In genomic region chr17:39404542-39405378, GRCh38 we compare ENCODE assay signal across 9 cellular contexts. TPM values are rescaled to one million over a fixed set of nuclear protein-coding genes. Genes with fewer than 3 reads are reported as not detected.
A peak's percentile ranks its signal among the peaks of the same experiment; 100 is the strongest.
DNase-seq lines count a peak whose midpoint lies in the region.
"Had no signal": no experiment of that assay in that cellular context is flagged by ENCODE, and none has a peak within 500 bp of the region (broad histone marks: within the 10 kb centered on the region; RNA-seq: fewer than 3 reads in every experiment).

No MANE protein-coding gene starts in this region.

- peak; percentile 35 for DNase-seq in activated CD4-positive, alpha-beta T cell treated with anti-CD3 and anti-CD28 coated beads for 48 hours
- DNase-seq in activated CD4-positive, alpha-beta T cell treated with anti-CD3 and anti-CD28 coated beads for 1 hour = no peak
- DNase-seq in SIG-M5 treated with dmso at 0.1 percent for 504 hours (lab: John Stamatoyannopoulos, UW; ENCODE audit: unreplicated experiment) (peak; percentile 88), dermis blood vessel endothelial cell (peak; percentile 51), cerebellar nuclear complex (lab: John Stamatoyannopoulos, UW) (no peak), mucosa of gallbladder (ENCODE audit: low spot score) (no peak), DMS 273 (lab: John Stamatoyannopoulos, UW; ENCODE audit: unreplicated experiment) (no peak)
- peak; percentile 42 for DNase-seq in stimulated activated CD4-positive, alpha-beta T cell treated with anti-CD3 and anti-CD28 coated beads, Interleukin-4, amount 100 ng/mL, for 24 hours
- DNase-seq: T-helper 17 cell had no signal

RNA-seq across cellular contexts. Expression of gene FBXL20, which starts 3.3 kb away (rescaled TPM):
- 20.2 and 23.3 TPM in 2 replicates for total RNA-seq in dermis blood vessel endothelial cell
- 31.8 TPM for total RNA-seq in mucosa of gallbladder

RNA-seq across cellular contexts. Expression of gene MED1, which starts 46.3 kb away (rescaled TPM):
- total RNA-seq in dermis blood vessel endothelial cell (18.9 and 32.2 TPM in 2 replicates), mucosa of gallbladder (27.4 TPM)

RNA-seq across cellular contexts. Expression of gene CDK12, which starts 56.5 kb away (rescaled TPM):
- 24.5 and 29.5 TPM in 2 replicates for total RNA-seq in dermis blood vessel endothelial cell
- 56.9 TPM for total RNA-seq in mucosa of gallbladder

Comparison
In these comparisons a context has a peak if more than half of its experiments do, and no peak if none do; other contexts are left out.
1. DNase-seq: peak in activated CD4-positive, alpha-beta T cell treated with anti-CD3 and anti-CD28 coated beads for 48 hours (single experiment), SIG-M5 treated with dmso at 0.1 percent for 504 hours (single experiment), dermis blood vessel endothelial cell (single experiment) and stimulated activated CD4-positive, alpha-beta T cell treated with anti-CD3 and anti-CD28 coated beads, Interleukin-4, amount 100 ng/mL, for 24 hours (single experiment); none in activated CD4-positive, alpha-beta T cell treated with anti-CD3 and anti-CD28 coated beads for 1 hour (single experiment), cerebellar nuclear complex (0 of 2), mucosa of gallbladder (single experiment) and DMS 273 (single experiment).